In genomic region chr16:14345512-14346115, GRCh38 we compare ENCODE assay signal across 20 cellular contexts.
DNase-seq lines count a peak whose midpoint lies in the region; ATAC-seq, FAIRE-seq and TF ChIP-seq lines count a peak whose summit lies in the region.
"Had no signal": no experiment of that assay in that cellular context is flagged by ENCODE, and none has a peak within 500 bp of the region (broad histone marks: within the 10 kb centered on the region; RNA-seq: fewer than 3 reads in every experiment).

No MANE protein-coding gene starts in this region.

- intact Hi-C loops in K562 (cut with micrococcal nuclease) (no loop called here), upper lobe of right lung (cut with DNase I) (no loop called here)

- CTCF ChIA-PET in K562 (lab: Yijun Ruan, JAX; ENCODE audit: low intra/inter-chr PET ratio) = no interaction called here
- CTCF ChIA-PET in GM10248 (lab: Yijun Ruan, JAX) = no interaction called here

- 20% methylated on average over 19 of the region's 19 CpGs for WGBS in K562 (ENCODE audit: insufficient coverage, low coverage, missing lambda C conversion rate)

- no peak for FAIRE-seq in K562 (lab: Jason Lieb, UNC)

- H2AFZ ChIP-seq in K562 (ENCODE audit: low read depth, low read length) = no peak overlapping the region
- no peak overlapping the region for H2AFZ ChIP-seq in neural progenitor cell (replicated peaks)

- H4K20me1 ChIP-seq in K562 (replicated peaks; ENCODE audit: control insufficient read depth, insufficient read depth, low read length) = 0 out of 2 replicates have a peak, but pooled peaks cover 3% of the 10 kb centered on the region
- no peaks in the 10 kb centered on the region for H4K20me1 ChIP-seq in neural progenitor cell (ENCODE audit: low read depth)

- no TSS peak for BruUV-seq in K562 (replicated peaks; lab: Mats Ljungman, UMichigan)

- H3K4me1 ChIP-seq in K562 (replicated peaks in 1 of 2; ENCODE audit: control insufficient read depth in 2 of 2, insufficient read depth in 2 of 2, low read length in 2 of 2) (no peaks in the 10 kb centered on the region; a peak in 1 of 5 replicates), neural progenitor cell (no peaks in the 10 kb centered on the region), upper lobe of right lung (no peaks in the 10 kb centered on the region)
- H3K4me1 ChIP-seq: BE2C, SJSA1 had no signal

- H3K27ac Mint-ChIP-seq in neural progenitor cell = no peak overlapping the region
- H3K27ac Mint-ChIP-seq: CD4-positive, CD25-positive, alpha-beta regulatory T cell; H9; HFFc6 had no signal

- no peaks in the 10 kb centered on the region for H3F3A ChIP-seq in neural progenitor cell (ENCODE audit: low read depth)

- TF ChIP-seq CTCF in K562 (IDR thresholded peaks at IDR 0.05 in 2 of 3, conservative IDR thresholded peaks at IDR 0.05 in 1 of 3; ENCODE audit: insufficient read depth in 2 of 3, low read depth in 1 of 3, low read length in 3 of 3) = no peak
- no peak for TF ChIP-seq CTCF in neural progenitor cell (IDR thresholded peaks at IDR 0.05)
- TF ChIP-seq CTCF in upper lobe of right lung (IDR thresholded peaks at IDR 0.05) = no peak
- TF ChIP-seq CTCF in GM10248 (IDR thresholded peaks at IDR 0.05; ENCODE audit: control extremely low read depth, extremely low read depth, low read depth, missing control alignments) = no peak

- peaks cover 12% of the 10 kb centered on the region for H3K27me3 Mint-ChIP-seq in neural progenitor cell (ENCODE audit: insufficient read depth, low read depth)

- peaks cover under 1% of the 10 kb centered on the region for H3K36me3 Mint-ChIP-seq in neural progenitor cell

- H3K9me3 ChIP-seq in K562 (replicated peaks; ENCODE audit: control insufficient read depth, insufficient read depth, low read depth, low read length) = 0 out of 2 replicates have a peak, but pooled peaks cover 4% of the 10 kb centered on the region
- no peaks in the 10 kb centered on the region for H3K9me3 ChIP-seq in neural progenitor cell (ENCODE audit: low read depth)
- H3K9me3 ChIP-seq in upper lobe of right lung = no peaks in the 10 kb centered on the region
- H3K9me3 ChIP-seq: BE2C, SJSA1 had no signal

- no peak for TF ChIP-seq EP300 in K562 (IDR thresholded peaks at IDR 0.05; ENCODE audit: low read length)

- peaks cover 14% of the 10 kb centered on the region for H3K4me1 Mint-ChIP-seq in neural progenitor cell
- H3K4me1 Mint-ChIP-seq: CD4-positive, CD25-positive, alpha-beta regulatory T cell had no signal

- DNase-seq in MV-4-11 (lab: John Stamatoyannopoulos, UW) (peak; percentile 45), K562 (ENCODE audit: extremely low read depth in 1 of 4, low spot score in 3 of 4) (no peak), neural progenitor cell (ENCODE audit: low spot score) (no peak), upper lobe of right lung (no peak), SHP77 treated with DMSO at 0.1 percent for 48 hours (lab: John Stamatoyannopoulos, UW) (no peak), GM10248 (ENCODE audit: extremely low spot score) (no peak)
- DNase-seq: BE2C; CD4-positive, CD25-positive, alpha-beta regulatory T cell; EL; H9; HFFc6; NCI-H1105; NCI-H2081 treated with DMSO at 0.1 percent for 48 hours; NCI-H2171 treated with DMSO at 0.1 percent for 48 hours; NCI-H524 treated with DMSO at 0.1 percent for 48 hours; NCI-H82 had no signal

- no peak for TF ChIP-seq RAD21 in K562 (CRISPR knock-in tag; conservative IDR thresholded peaks at IDR 0.05 in 1 of 2, IDR thresholded peaks at IDR 0.05 in 1 of 2)

- H3K4me2 ChIP-seq in K562 (ENCODE audit: insufficient read depth, low read length) (no peak overlapping the region), neural progenitor cell (no peak overlapping the region)

- H3K4me3 ChIP-seq in K562 = no peak overlapping the region
- no peak overlapping the region for H3K4me3 ChIP-seq in neural progenitor cell
- no peak overlapping the region for H3K4me3 ChIP-seq in upper lobe of right lung
- H3K4me3 ChIP-seq: SJSA1 had no signal

- H3K4me3 Mint-ChIP-seq in neural progenitor cell = peak overlapping the region; percentile 33
- H3K4me3 Mint-ChIP-seq: CD4-positive, CD25-positive, alpha-beta regulatory T cell; H9; HFFc6 had no signal

- no peaks in the 10 kb centered on the region for H3K9me1 ChIP-seq in K562 (ENCODE audit: control insufficient read depth, insufficient read depth, low read length)

- no peaks in the 10 kb centered on the region for H3K36me3 ChIP-seq in K562 (ENCODE audit: control insufficient read depth, insufficient read depth, low read length)
- H3K36me3 ChIP-seq in neural progenitor cell = no peaks in the 10 kb centered on the region
- no peaks in the 10 kb centered on the region for H3K36me3 ChIP-seq in upper lobe of right lung
- H3K36me3 ChIP-seq: BE2C, SJSA1 had no signal

- H3K9ac ChIP-seq in K562 (ENCODE audit: insufficient read depth in 1 of 2, low read depth in 2 of 2, low read length in 2 of 2) (no peak overlapping the region), neural progenitor cell (no peak overlapping the region)

- ATAC-seq in K562 (no peak), upper lobe of right lung (peak; percentile 75), HG02870 (IDR thresholded peaks at IDR 0.05; ENCODE audit: unreplicated experiment) (no peak)
- ATAC-seq: Panc1 had no signal

- H3K27me3 ChIP-seq in K562 (ENCODE audit: control insufficient read depth in 2 of 2, insufficient read depth in 2 of 2, low read length in 2 of 2) (peaks cover 6 to 31% of the 10 kb centered on the region in 2 experiments; a peak in 4 of 5 replicates), neural progenitor cell (no peaks in the 10 kb centered on the region), upper lobe of right lung (no peaks in the 10 kb centered on the region)
- H3K27me3 ChIP-seq: BE2C, SJSA1 had no signal

- POLR2A ChIA-PET in K562 (lab: Yijun Ruan, JAX) (interaction anchor here (0.6 kb wide), 1 partner anchor 42 kb away, joined by 3 read pairs; no protein-coding TSS in a partner anchor), GM10248 (lab: Yijun Ruan, JAX) (no interaction called here)

- no peaks in the 10 kb centered on the region for H3K79me2 ChIP-seq in K562 (ENCODE audit: control insufficient read depth, insufficient read depth, low read length)
- H3K79me2 ChIP-seq in neural progenitor cell (ENCODE audit: low read depth) = no peaks in the 10 kb centered on the region

- H3K9me3 Mint-ChIP-seq in neural progenitor cell = peaks cover 13% of the 10 kb centered on the region

- in situ Hi-C loops in K562 (cut with MboI) = no loop called here

- TF ChIP-seq POLR2A in K562 (conservative IDR thresholded peaks at IDR 0.05) = no peak

- H3K27ac ChIP-seq in K562 (ENCODE audit: extremely low read depth, low read depth, low read length) (no peak overlapping the region), neural progenitor cell (no peak overlapping the region), upper lobe of right lung (no peak overlapping the region)
- H3K27ac ChIP-seq: HL-60, SJSA1 had no signal

TF ChIP-seq in K562, 482 proteins besides CTCF, POLR2A, EP300 and RAD21:
- TF ChIP-seq JUND (IDR thresholded peaks at IDR 0.05; ENCODE audit: borderline replicate concordance, low read depth, low read length) (no peak), JUND (tag; IDR thresholded peaks at IDR 0.05; ENCODE audit: borderline replicate concordance, low read depth, low read length) (no peak), NFIC (IDR thresholded peaks at IDR 0.05) (peak; percentile 45), ELF2 (CRISPR knock-in tag; IDR thresholded peaks at IDR 0.05) (no peak)
